In genomic region chr2:96201338-96201737, GRCh38 we compare ENCODE assay signal across 28 cellular contexts. TPM values are rescaled to one million over a fixed set of nuclear protein-coding genes. Genes with fewer than 3 reads are reported as not detected.
DNase-seq lines count a peak whose midpoint lies in the region; ATAC-seq and TF ChIP-seq lines count a peak whose summit lies in the region.
"Had no signal": no experiment of that assay in that cellular context is flagged by ENCODE, and none has a peak within 500 bp of the region (broad histone marks: within the 10 kb centered on the region; RNA-seq: fewer than 3 reads in every experiment).

No MANE protein-coding gene starts in this region.

- DNase-seq in left ventricle myocardium inferior (no peak), cardiac septum (ENCODE audit: low spot score) (no peak), T-helper 17 cell (no peak), lower lobe of right lung (no peak), upper lobe of right lung (no peak), head of caudate nucleus (no peak), WERI-Rb-1 (no peak)
- DNase-seq: activated CD4-positive, alpha-beta T cell treated with anti-CD3 and anti-CD28 coated beads, Interleukin-2, amount 50 U/mL, for 1 hour; activated naive CD4-positive, alpha-beta T cell; activated T-cell treated with anti-CD3 and anti-CD28 coated beads, Interleukin-2, amount 50 U/mL, for 4 hours; adrenal gland; AML-193; CD8-positive, alpha-beta memory T cell; glutamatergic neuron; H7; kidney; mesenchymal stem cell; MG63; NCI-H1105 treated with DMSO at 0.1 percent for 48 hours; NCI-H2029 treated with DMSO at 0.1 percent for 48 hours; NCI-H2227 treated with DMSO at 0.1 percent for 48 hours; NCI-H69; stimulated activated naive CD8-positive, alpha-beta T cell treated with anti-CD3 and anti-CD28 coated beads, Interleukin-15, Interleukin-2, amounts not matched to agents 100 U/mL and 50 U/mL, for 24 hours had no signal

- ATAC-seq in T-helper 17 cell (no peak), lower lobe of right lung (peak; percentile 45 to 47), upper lobe of right lung (peak; percentile 35), HG03460 (IDR thresholded peaks at IDR 0.05; ENCODE audit: unreplicated experiment) (no peak)
- ATAC-seq: A549; activated T-cell treated with anti-CD3 and anti-CD28 coated beads, Interleukin-2, amount 50 U/mL, for 4 hours; stimulated activated naive CD8-positive, alpha-beta T cell treated with anti-CD3 and anti-CD28 coated beads, Interleukin-15, Interleukin-2, amounts not matched to agents 100 U/mL and 50 U/mL, for 24 hours had no signal

- H3K4me3 Mint-ChIP-seq in T-helper 17 cell = no peak overlapping the region
- H3K4me3 Mint-ChIP-seq: activated T-cell treated with anti-CD3 and anti-CD28 coated beads, Interleukin-2, amount 50 U/mL, for 4 hours had no signal

- peaks cover 2% of the 10 kb centered on the region for H3K36me3 Mint-ChIP-seq in T-helper 17 cell (ENCODE audit: low read depth)

- H3K27ac Mint-ChIP-seq in T-helper 17 cell = peak overlapping the region; percentile 95

- no peaks in the 10 kb centered on the region for H3K27me3 Mint-ChIP-seq in T-helper 17 cell
- H3K27me3 Mint-ChIP-seq: brain; CD8-positive, alpha-beta memory T cell had no signal

- H3K4me1 ChIP-seq in left ventricle myocardium inferior (peaks cover 96% of the 10 kb centered on the region), lower lobe of right lung (peaks cover 85% of the 10 kb centered on the region), upper lobe of right lung (peaks cover 81% of the 10 kb centered on the region)

- peaks cover 58% of the 10 kb centered on the region for H3K4me1 Mint-ChIP-seq in T-helper 17 cell

- H3K36me3 ChIP-seq in left ventricle myocardium inferior (no peaks in the 10 kb centered on the region), lower lobe of right lung (no peaks in the 10 kb centered on the region), upper lobe of right lung (no peaks in the 10 kb centered on the region), WERI-Rb-1 (peaks cover 22% of the 10 kb centered on the region)
- H3K36me3 ChIP-seq: adrenal gland, prostate gland, thoracic aorta had no signal

- H3K27ac ChIP-seq in left ventricle myocardium inferior (replicated peaks) (peak overlapping the region; percentile 77), lower lobe of right lung (peak overlapping the region; percentile 27), upper lobe of right lung (peak overlapping the region; percentile 7), WERI-Rb-1 (no peak overlapping the region)
- H3K27ac ChIP-seq: A549, prostate gland, thoracic aorta had no signal

- no peaks in the 10 kb centered on the region for H3K9me3 ChIP-seq in left ventricle myocardium inferior (replicated peaks)
- H3K9me3 ChIP-seq in T-helper 17 cell (ENCODE audit: control insufficient read depth, low read length, poor library complexity, severe bottlenecking) = no peaks in the 10 kb centered on the region
- no peaks in the 10 kb centered on the region for H3K9me3 ChIP-seq in lower lobe of right lung
- H3K9me3 ChIP-seq in upper lobe of right lung = no peaks in the 10 kb centered on the region
- no peaks in the 10 kb centered on the region for H3K9me3 ChIP-seq in WERI-Rb-1 (ENCODE audit: severe bottlenecking)
- H3K9me3 ChIP-seq: A549, adrenal gland, MG63, prostate gland, thoracic aorta had no signal

- H3K4me3 ChIP-seq in left ventricle myocardium inferior (peak overlapping the region; percentile 9), lower lobe of right lung (no peak overlapping the region), upper lobe of right lung (no peak overlapping the region), WERI-Rb-1 (ENCODE audit: low read depth, low read length) (no peak overlapping the region)
- H3K4me3 ChIP-seq: A549, adrenal gland, MG63, prostate gland, thoracic aorta had no signal

- intact Hi-C loops in left ventricle myocardium inferior (cut with micrococcal nuclease) (no loop called here), cardiac septum (cut with DNase I) (no loop called here), lower lobe of right lung (cut with DNase I) (no loop called here), upper lobe of right lung (cut with DNase I) (no loop called here), head of caudate nucleus (cut with DNase I) (no loop called here)

- TF ChIP-seq CTCF in left ventricle myocardium inferior (IDR thresholded peaks at IDR 0.05; ENCODE audit: borderline replicate concordance) = no peak
- no peak for TF ChIP-seq CTCF in lower lobe of right lung (IDR thresholded peaks at IDR 0.05)
- TF ChIP-seq CTCF in upper lobe of right lung (IDR thresholded peaks at IDR 0.05) = no peak
- no peak for TF ChIP-seq CTCF in WERI-Rb-1 (IDR thresholded peaks at IDR 0.05; ENCODE audit: low read depth, low read length)

- H3K27me3 ChIP-seq in left ventricle myocardium inferior (ENCODE audit: low read depth) (no peaks in the 10 kb centered on the region), lower lobe of right lung (ENCODE audit: low read depth) (no peaks in the 10 kb centered on the region), upper lobe of right lung (no peaks in the 10 kb centered on the region), WERI-Rb-1 (ENCODE audit: insufficient read depth, low read depth, severe bottlenecking) (no peaks in the 10 kb centered on the region)
- H3K27me3 ChIP-seq: adrenal gland, MG63 had no signal

RNA-seq across cellular contexts. Expression of gene STARD7, which starts 7.3 kb away (rescaled TPM):
- total RNA-seq in left ventricle myocardium inferior = 174 TPM
- total RNA-seq in cardiac septum = 142 TPM
- total RNA-seq in T-helper 17 cell = 10 to 100 TPM; 59.2 to 72.6 TPM
- 147 TPM for total RNA-seq in lower lobe of right lung
- 156 TPM for total RNA-seq in upper lobe of right lung

RNA-seq across cellular contexts. Expression of gene DUSP2, which starts 56.1 kb away (rescaled TPM):
- 0.82 TPM for total RNA-seq in left ventricle myocardium inferior
- total RNA-seq in cardiac septum = 1.3 TPM
- total RNA-seq in T-helper 17 cell = 100 to 1,000 TPM; 240 to 319 TPM
- total RNA-seq in lower lobe of right lung = 5.5 TPM
- total RNA-seq in upper lobe of right lung = 4.4 TPM

Comparison
In these comparisons a context has a peak if more than half of its experiments do, and no peak if none do; other contexts are left out.
1. ATAC-seq: peak in lower lobe of right lung (2 of 2) and upper lobe of right lung (single experiment); none in T-helper 17 cell (single experiment) and HG03460 (single experiment).
2. RNA of gene DUSP2, which starts 56.1 kb away (total RNA-seq): 240 to 319 TPM in T-helper 17 cell; 5.5 TPM in lower lobe of right lung (single experiment), 4.4 TPM in upper lobe of right lung (single experiment), 1.3 TPM in cardiac septum (single experiment) and 0.82 TPM in left ventricle myocardium inferior (single experiment); every median in the first group is over 10 times any median in the second.